Comparison of ENCODE assay signal across 1 cellular context in genomic region chr3:27360113-27361078, GRCh38.
A peak's percentile ranks its signal among the peaks of the same experiment; 100 is the strongest.
TF ChIP-seq lines count a peak whose summit lies in the region.

No MANE protein-coding gene starts in this region.

TF ChIP-seq in HepG2, 621 proteins besides CTCF, POLR2A, EP300 and RAD21 (continued from another document and continues in another):
- TF ChIP-seq, protein P1, sequence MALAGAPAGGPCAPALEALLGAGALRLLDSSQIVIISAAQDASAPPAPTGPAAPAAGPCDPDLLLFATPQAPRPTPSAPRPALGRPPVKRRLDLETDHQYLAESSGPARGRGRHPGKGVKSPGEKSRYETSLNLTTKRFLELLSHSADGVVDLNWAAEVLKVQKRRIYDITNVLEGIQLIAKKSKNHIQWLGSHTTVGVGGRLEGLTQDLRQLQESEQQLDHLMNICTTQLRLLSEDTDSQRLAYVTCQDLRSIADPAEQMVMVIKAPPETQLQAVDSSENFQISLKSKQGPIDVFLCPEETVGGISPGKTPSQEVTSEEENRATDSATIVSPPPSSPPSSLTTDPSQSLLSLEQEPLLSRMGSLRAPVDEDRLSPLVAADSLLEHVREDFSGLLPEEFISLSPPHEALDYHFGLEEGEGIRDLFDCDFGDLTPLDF (CRISPR knock-in tag; IDR thresholded peaks at IDR 0.05) = no peak
- TF ChIP-seq ZNF230 (CRISPR knock-in tag; IDR thresholded peaks at IDR 0.05) (no peak; the same call in 1 of the 2 replicates), ZNF232 (CRISPR knock-in tag; IDR thresholded peaks at IDR 0.05; ENCODE audit: borderline replicate concordance) (peak; percentile 98), KLF13 (CRISPR knock-in tag; IDR thresholded peaks at IDR 0.05) (no peak), ZNF773 (CRISPR knock-in tag; IDR thresholded peaks at IDR 0.05; ENCODE audit: borderline replicate concordance) (no peak), ZFP36 (IDR thresholded peaks at IDR 0.05; ENCODE audit: borderline replicate concordance, low read depth, low read length, partially characterized antibody) (peak; percentile 41), AFF4 (CRISPR knock-in tag; IDR thresholded peaks at IDR 0.05) (no peak; the same call in none of the 2 replicates), ZNF639 (CRISPR knock-in tag; conservative IDR thresholded peaks at IDR 0.05) (peak; percentile 54; the same call in 1 of the 2 replicates), KAT7 (CRISPR knock-in tag; IDR thresholded peaks at IDR 0.05; ENCODE audit: borderline replicate concordance) (0 out of 2 replicates have a peak, but pooled peaks have one; percentile 5), RBM22 (optimal IDR thresholded peaks at IDR 0.05; ENCODE audit: low read length) (peak; percentile 59), NCOR1 (IDR thresholded peaks at IDR 0.05; ENCODE audit: borderline replicate concordance, low read length) (peak; percentile 96), ZNF660 (CRISPR knock-in tag; IDR thresholded peaks at IDR 0.05; ENCODE audit: borderline replicate concordance, low read depth) (no peak), SMAD9 (CRISPR knock-in tag; IDR thresholded peaks at IDR 0.05) (no peak), SNRNP70 (IDR thresholded peaks at IDR 0.05; ENCODE audit: low read depth, low read length) (no peak), MTF1 (CRISPR knock-in tag; IDR thresholded peaks at IDR 0.05) (no peak), ZNF337 (CRISPR knock-in tag; IDR thresholded peaks at IDR 0.05; ENCODE audit: borderline replicate concordance, low read depth) (no peak), TAF1 (CRISPR knock-in tag; IDR thresholded peaks at IDR 0.05) (0 out of 2 replicates have a peak, but pooled peaks have one; percentile 43), ZNF24 (IDR thresholded peaks at IDR 0.05) (peak; percentile 88), ZNF354B (CRISPR knock-in tag; IDR thresholded peaks at IDR 0.05) (no peak; the same call in 1 of the 2 replicates), BHLHE40 (IDR thresholded peaks at IDR 0.05; ENCODE audit: low read length) (peak; percentile 61; the same call in 1 of the 2 replicates), ZNF30 (CRISPR knock-in tag; IDR thresholded peaks at IDR 0.05) (no peak), HOXA9 (CRISPR knock-in tag; IDR thresholded peaks at IDR 0.05; ENCODE audit: borderline replicate concordance) (no peak; the same call in 1 of the 2 replicates), RFXANK (CRISPR knock-in tag; IDR thresholded peaks at IDR 0.05) (peak; percentile 79; the same call in 1 of the 2 replicates), ZSCAN21 (CRISPR knock-in tag; IDR thresholded peaks at IDR 0.05; ENCODE audit: borderline replicate concordance) (peak; percentile 69; the same call in 1 of the 2 replicates), HNF1B (CRISPR knock-in tag; IDR thresholded peaks at IDR 0.05) (peak; percentile 96), SMC3 (IDR thresholded peaks at IDR 0.05; ENCODE audit: low read length) (peak; percentile 60), ZIK1 (CRISPR knock-in tag; IDR thresholded peaks at IDR 0.05; ENCODE audit: borderline replicate concordance, low read depth) (no peak), FOXP4 (CRISPR knock-in tag; IDR thresholded peaks at IDR 0.05) (peak; percentile 99), ZNF850 (CRISPR knock-in tag; conservative IDR thresholded peaks at IDR 0.05) (no peak), ERF (CRISPR knock-in tag; IDR thresholded peaks at IDR 0.05) (peak; percentile 98), SP5 (CRISPR knock-in tag; IDR thresholded peaks at IDR 0.05; ENCODE audit: borderline replicate concordance, low read depth) (peak; percentile 74; the same call in 1 of the 2 replicates), ZNF451 (CRISPR knock-in tag; IDR thresholded peaks at IDR 0.05) (0 out of 2 replicates have a peak, but pooled peaks have one; percentile 44), NFYC (CRISPR knock-in tag; IDR thresholded peaks at IDR 0.05) (no peak), GATAD2A (CRISPR knock-in tag; IDR thresholded peaks at IDR 0.05) (peak; percentile 100), MAZ (IDR thresholded peaks at IDR 0.05; ENCODE audit: borderline replicate concordance, low read depth, low read length) (no peak), MAZ (CRISPR knock-in tag; IDR thresholded peaks at IDR 0.05; ENCODE audit: low read depth) (peak; percentile 63; the same call in 1 of the 2 replicates), ZNF292 (CRISPR knock-in tag; IDR thresholded peaks at IDR 0.05; ENCODE audit: borderline replicate concordance, low read depth) (no peak), BRD4 (CRISPR knock-in tag; IDR thresholded peaks at IDR 0.05) (no peak), ZNF644 (CRISPR knock-in tag; IDR thresholded peaks at IDR 0.05; ENCODE audit: low read depth) (no peak), ZFP36L2 (CRISPR knock-in tag; IDR thresholded peaks at IDR 0.05) (no peak), ATF7-NPFF (CRISPR knock-in tag; IDR thresholded peaks at IDR 0.05; ENCODE audit: low read depth) (peak; percentile 21; the same call in 1 of the 2 replicates), HDAC1 (CRISPR knock-in tag; IDR thresholded peaks at IDR 0.05) (peak; percentile 86), ZNF878 (CRISPR knock-in tag; IDR thresholded peaks at IDR 0.05) (peak; percentile 95; the same call in 1 of the 2 replicates), SNAPC2 (CRISPR knock-in tag; IDR thresholded peaks at IDR 0.05) (peak; percentile 90; the same call in 1 of the 2 replicates), ZBTB20 (CRISPR knock-in tag; IDR thresholded peaks at IDR 0.05; ENCODE audit: borderline replicate concordance, low read depth) (peak; percentile 88; the same call in 1 of the 2 replicates), ZFP90 (CRISPR knock-in tag; IDR thresholded peaks at IDR 0.05; ENCODE audit: borderline replicate concordance) (0 out of 2 replicates have a peak, but pooled peaks have one; percentile 21), SMAD3 (CRISPR knock-in tag; IDR thresholded peaks at IDR 0.05) (peak; percentile 96)
- TF ChIP-seq, protein P2, sequence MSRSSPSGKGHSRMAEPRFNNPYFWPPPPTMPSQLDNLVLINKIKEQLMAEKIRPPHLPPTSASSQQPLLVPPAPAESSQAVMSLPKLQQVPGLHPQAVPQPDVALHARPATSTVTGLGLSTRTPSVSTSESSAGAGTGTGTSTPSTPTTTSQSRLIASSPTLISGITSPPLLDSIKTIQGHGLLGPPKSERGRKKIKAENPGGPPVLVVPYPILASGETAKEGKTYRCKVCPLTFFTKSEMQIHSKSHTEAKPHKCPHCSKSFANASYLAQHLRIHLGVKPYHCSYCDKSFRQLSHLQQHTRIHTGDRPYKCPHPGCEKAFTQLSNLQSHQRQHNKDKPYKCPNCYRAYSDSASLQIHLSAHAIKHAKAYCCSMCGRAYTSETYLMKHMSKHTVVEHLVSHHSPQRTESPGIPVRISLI (CRISPR knock-in tag; IDR thresholded peaks at IDR 0.05; ENCODE audit: borderline replicate concordance) = peak; percentile 83; the same call in 1 of the 2 replicates
- TF ChIP-seq, protein P3, sequence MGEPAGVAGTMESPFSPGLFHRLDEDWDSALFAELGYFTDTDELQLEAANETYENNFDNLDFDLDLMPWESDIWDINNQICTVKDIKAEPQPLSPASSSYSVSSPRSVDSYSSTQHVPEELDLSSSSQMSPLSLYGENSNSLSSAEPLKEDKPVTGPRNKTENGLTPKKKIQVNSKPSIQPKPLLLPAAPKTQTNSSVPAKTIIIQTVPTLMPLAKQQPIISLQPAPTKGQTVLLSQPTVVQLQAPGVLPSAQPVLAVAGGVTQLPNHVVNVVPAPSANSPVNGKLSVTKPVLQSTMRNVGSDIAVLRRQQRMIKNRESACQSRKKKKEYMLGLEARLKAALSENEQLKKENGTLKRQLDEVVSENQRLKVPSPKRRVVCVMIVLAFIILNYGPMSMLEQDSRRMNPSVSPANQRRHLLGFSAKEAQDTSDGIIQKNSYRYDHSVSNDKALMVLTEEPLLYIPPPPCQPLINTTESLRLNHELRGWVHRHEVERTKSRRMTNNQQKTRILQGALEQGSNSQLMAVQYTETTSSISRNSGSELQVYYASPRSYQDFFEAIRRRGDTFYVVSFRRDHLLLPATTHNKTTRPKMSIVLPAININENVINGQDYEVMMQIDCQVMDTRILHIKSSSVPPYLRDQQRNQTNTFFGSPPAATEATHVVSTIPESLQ (CRISPR knock-in tag; conservative IDR thresholded peaks at IDR 0.05) = peak; percentile 57; the same call in 1 of the 2 replicates
- TF ChIP-seq, protein P4, sequence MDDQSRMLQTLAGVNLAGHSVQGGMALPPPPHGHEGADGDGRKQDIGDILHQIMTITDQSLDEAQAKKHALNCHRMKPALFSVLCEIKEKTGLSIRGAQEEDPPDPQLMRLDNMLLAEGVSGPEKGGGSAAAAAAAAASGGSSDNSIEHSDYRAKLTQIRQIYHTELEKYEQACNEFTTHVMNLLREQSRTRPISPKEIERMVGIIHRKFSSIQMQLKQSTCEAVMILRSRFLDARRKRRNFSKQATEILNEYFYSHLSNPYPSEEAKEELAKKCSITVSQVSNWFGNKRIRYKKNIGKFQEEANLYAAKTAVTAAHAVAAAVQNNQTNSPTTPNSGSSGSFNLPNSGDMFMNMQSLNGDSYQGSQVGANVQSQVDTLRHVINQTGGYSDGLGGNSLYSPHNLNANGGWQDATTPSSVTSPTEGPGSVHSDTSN (CRISPR knock-in tag; IDR thresholded peaks at IDR 0.05; ENCODE audit: borderline replicate concordance) = no peak
